1 cellular context compared by ENCODE assay signal in the genomic region with DNA sequence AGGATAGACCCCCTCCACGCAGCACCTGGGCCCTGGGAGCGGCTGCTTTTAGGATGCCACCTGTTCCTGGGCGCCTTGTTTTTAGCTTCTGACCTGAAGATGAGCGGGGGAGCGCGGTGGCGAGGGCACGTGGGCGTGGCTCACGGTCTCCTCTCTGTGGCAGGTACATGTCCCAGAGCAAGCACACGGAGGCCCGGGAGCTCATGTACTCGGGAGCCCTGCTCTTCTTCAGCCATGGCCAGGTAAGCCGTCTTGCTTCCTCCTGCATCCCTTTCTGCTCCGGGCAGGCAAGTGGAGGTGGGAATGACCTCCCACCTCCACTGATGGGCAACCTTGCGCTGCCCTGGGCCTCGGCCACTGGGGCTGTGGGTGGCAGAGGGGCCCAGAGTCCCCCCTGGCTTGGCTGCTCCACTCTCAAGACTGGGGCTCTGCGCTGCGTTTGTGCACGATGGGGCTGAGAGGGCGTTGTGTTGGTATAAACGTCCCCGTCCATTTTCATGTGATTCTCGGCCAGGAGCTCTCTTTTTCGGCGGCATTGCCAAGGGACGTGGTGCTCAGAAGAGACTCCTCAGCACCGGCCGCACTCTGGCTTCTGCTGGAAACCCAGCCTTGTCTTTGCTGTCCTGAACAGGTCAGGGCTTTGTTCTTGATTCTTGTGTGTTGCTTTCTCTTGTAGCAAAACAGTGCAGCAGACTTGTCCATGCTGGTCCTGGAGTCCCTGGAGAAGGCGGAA.
TF ChIP-seq lines count a peak whose summit lies in the region.

No MANE protein-coding gene starts in this region.

TF ChIP-seq in WTC11, 78 proteins besides CTCF, POLR2A, EP300 and RAD21 (continued from another document):
- TF ChIP-seq SMAD3 (CRISPR knock-in tag; IDR thresholded peaks at IDR 0.05; ENCODE audit: borderline replicate concordance) (no peak), CREB1 (CRISPR knock-in tag; IDR thresholded peaks at IDR 0.05) (no peak), FOXJ3 (CRISPR knock-in tag; IDR thresholded peaks at IDR 0.05; ENCODE audit: borderline replicate concordance) (no peak), OVOL2 (CRISPR knock-in tag; IDR thresholded peaks at IDR 0.05; ENCODE audit: borderline replicate concordance) (no peak), ZNF138 (CRISPR knock-in tag; conservative IDR thresholded peaks at IDR 0.05) (no peak), GABPB1 (CRISPR knock-in tag; IDR thresholded peaks at IDR 0.05) (no peak), FOXK1 (CRISPR knock-in tag; IDR thresholded peaks at IDR 0.05) (no peak), HMGA2 (CRISPR knock-in tag; IDR thresholded peaks at IDR 0.05) (no peak), ZNF423 (CRISPR knock-in tag; IDR thresholded peaks at IDR 0.05) (no peak)
- TF ChIP-seq, protein P1, sequence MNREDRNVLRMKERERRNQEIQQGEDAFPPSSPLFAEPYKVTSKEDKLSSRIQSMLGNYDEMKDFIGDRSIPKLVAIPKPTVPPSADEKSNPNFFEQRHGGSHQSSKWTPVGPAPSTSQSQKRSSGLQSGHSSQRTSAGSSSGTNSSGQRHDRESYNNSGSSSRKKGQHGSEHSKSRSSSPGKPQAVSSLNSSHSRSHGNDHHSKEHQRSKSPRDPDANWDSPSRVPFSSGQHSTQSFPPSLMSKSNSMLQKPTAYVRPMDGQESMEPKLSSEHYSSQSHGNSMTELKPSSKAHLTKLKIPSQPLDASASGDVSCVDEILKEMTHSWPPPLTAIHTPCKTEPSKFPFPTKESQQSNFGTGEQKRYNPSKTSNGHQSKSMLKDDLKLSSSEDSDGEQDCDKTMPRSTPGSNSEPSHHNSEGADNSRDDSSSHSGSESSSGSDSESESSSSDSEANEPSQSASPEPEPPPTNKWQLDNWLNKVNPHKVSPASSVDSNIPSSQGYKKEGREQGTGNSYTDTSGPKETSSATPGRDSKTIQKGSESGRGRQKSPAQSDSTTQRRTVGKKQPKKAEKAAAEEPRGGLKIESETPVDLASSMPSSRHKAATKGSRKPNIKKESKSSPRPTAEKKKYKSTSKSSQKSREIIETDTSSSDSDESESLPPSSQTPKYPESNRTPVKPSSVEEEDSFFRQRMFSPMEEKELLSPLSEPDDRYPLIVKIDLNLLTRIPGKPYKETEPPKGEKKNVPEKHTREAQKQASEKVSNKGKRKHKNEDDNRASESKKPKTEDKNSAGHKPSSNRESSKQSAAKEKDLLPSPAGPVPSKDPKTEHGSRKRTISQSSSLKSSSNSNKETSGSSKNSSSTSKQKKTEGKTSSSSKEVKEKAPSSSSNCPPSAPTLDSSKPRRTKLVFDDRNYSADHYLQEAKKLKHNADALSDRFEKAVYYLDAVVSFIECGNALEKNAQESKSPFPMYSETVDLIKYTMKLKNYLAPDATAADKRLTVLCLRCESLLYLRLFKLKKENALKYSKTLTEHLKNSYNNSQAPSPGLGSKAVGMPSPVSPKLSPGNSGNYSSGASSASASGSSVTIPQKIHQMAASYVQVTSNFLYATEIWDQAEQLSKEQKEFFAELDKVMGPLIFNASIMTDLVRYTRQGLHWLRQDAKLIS (CRISPR knock-in tag; IDR thresholded peaks at IDR 0.05; ENCODE audit: borderline replicate concordance): no peak
- TF ChIP-seq, protein P2, sequence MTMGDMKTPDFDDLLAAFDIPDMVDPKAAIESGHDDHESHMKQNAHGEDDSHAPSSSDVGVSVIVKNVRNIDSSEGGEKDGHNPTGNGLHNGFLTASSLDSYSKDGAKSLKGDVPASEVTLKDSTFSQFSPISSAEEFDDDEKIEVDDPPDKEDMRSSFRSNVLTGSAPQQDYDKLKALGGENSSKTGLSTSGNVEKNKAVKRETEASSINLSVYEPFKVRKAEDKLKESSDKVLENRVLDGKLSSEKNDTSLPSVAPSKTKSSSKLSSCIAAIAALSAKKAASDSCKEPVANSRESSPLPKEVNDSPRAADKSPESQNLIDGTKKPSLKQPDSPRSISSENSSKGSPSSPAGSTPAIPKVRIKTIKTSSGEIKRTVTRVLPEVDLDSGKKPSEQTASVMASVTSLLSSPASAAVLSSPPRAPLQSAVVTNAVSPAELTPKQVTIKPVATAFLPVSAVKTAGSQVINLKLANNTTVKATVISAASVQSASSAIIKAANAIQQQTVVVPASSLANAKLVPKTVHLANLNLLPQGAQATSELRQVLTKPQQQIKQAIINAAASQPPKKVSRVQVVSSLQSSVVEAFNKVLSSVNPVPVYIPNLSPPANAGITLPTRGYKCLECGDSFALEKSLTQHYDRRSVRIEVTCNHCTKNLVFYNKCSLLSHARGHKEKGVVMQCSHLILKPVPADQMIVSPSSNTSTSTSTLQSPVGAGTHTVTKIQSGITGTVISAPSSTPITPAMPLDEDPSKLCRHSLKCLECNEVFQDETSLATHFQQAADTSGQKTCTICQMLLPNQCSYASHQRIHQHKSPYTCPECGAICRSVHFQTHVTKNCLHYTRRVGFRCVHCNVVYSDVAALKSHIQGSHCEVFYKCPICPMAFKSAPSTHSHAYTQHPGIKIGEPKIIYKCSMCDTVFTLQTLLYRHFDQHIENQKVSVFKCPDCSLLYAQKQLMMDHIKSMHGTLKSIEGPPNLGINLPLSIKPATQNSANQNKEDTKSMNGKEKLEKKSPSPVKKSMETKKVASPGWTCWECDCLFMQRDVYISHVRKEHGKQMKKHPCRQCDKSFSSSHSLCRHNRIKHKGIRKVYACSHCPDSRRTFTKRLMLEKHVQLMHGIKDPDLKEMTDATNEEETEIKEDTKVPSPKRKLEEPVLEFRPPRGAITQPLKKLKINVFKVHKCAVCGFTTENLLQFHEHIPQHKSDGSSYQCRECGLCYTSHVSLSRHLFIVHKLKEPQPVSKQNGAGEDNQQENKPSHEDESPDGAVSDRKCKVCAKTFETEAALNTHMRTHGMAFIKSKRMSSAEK (CRISPR knock-in tag; IDR thresholded peaks at IDR 0.05; ENCODE audit: borderline replicate concordance): no peak
